2 cellular contexts compared by ENCODE assay signal in genomic region chr5:154286557-154286956, GRCh38.
TF ChIP-seq lines count a peak whose summit lies in the region.

No MANE protein-coding gene starts in this region.

TF ChIP-seq in IMR-90, 13 proteins besides CTCF, POLR2A, EP300 and RAD21:
- TF ChIP-seq CEBPB (IDR thresholded peaks at IDR 0.05; ENCODE audit: low read depth, low read length) (no peak), RFX5 (IDR thresholded peaks at IDR 0.05; ENCODE audit: low read depth, low read length) (no peak), RCOR1 (IDR thresholded peaks at IDR 0.05; ENCODE audit: insufficient replicate concordance, low read length) (no peak), BHLHE40 (IDR thresholded peaks at IDR 0.05; ENCODE audit: low read depth, low read length) (no peak)

TF ChIP-seq in H1, 55 proteins besides CTCF, POLR2A, EP300 and RAD21:
- TF ChIP-seq JUND (IDR thresholded peaks at IDR 0.05; ENCODE audit: low read length) (no peak), TBP (IDR thresholded peaks at IDR 0.05; ENCODE audit: low read depth, low read length) (no peak), POLR2AphosphoS5 (IDR thresholded peaks at IDR 0.05; ENCODE audit: low read depth, low read length) (no peak), YY1 (IDR thresholded peaks at IDR 0.05; ENCODE audit: low read depth, low read length) (no peak), CREB1 (IDR thresholded peaks at IDR 0.05) (no peak), ATF3 (IDR thresholded peaks at IDR 0.05; ENCODE audit: insufficient read depth, low read depth, low read length) (no peak), BACH1 (IDR thresholded peaks at IDR 0.05; ENCODE audit: low read length) (no peak), ASH2L (IDR thresholded peaks at IDR 0.05; ENCODE audit: low read length) (no peak)
